24 cellular contexts compared by ENCODE assay signal in the genomic region with DNA sequence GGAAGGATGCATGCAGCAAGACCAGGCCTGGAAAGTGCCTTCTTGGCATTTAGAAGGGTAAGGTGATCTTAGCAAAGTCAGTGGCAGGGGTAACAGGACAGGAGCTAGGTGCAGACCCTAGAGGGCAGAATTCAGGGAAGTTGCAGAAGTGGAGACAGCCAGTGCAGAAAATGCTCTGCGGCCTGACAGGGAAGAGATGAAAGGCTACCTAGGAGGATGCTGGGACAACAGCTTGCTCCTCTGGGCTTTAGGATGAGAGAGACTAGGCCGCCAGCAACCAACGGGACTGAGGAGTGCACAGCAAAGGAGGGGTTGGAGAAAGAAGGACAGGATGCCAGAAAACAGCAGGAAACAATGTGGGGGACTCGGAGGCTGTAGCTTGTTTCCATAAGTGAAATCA.
DNase-seq lines count a peak whose midpoint lies in the region; ATAC-seq and TF ChIP-seq lines count a peak whose summit lies in the region.
"Had no signal": no experiment of that assay in that cellular context is flagged by ENCODE, and none has a peak within 500 bp of the region (broad histone marks: within the 10 kb centered on the region; RNA-seq: fewer than 3 reads in every experiment).

No MANE protein-coding gene starts in this region.

- H3K9me3 ChIP-seq in BLaER1: peaks cover 7% of the 10 kb centered on the region
- H3K9me3 ChIP-seq in gastroesophageal sphincter: no peaks in the 10 kb centered on the region
- H3K9me3 ChIP-seq: BE2C, SJSA1 had no signal

- ATAC-seq in activated CD8-positive, alpha-beta T cell treated with anti-CD3 and anti-CD28 coated beads, Interleukin-2, amount 10 ng/mL, durations not matched to agents 7 days and 5 days: no peak
- ATAC-seq in activated CD8-positive, alpha-beta T cell treated with anti-CD3 and anti-CD28 coated beads for 36 hours: no peak
- ATAC-seq in gastroesophageal sphincter: no peak
- ATAC-seq: K562 had no signal

- no peaks in the 10 kb centered on the region for H3K27me3 ChIP-seq in BLaER1
- H3K27me3 ChIP-seq in gastroesophageal sphincter: peaks cover 27% of the 10 kb centered on the region
- H3K27me3 ChIP-seq: BE2C had no signal

- H3K4me2 ChIP-seq in BLaER1: peak overlapping the region; percentile 65

- WGBS in gastroesophageal sphincter (ENCODE audit: low coverage in 1 of 2), 2 donors: 66 to 78% methylated on average over 3 to 4 of the region's 4 CpGs

- peaks cover 9% of the 10 kb centered on the region for H3K4me1 Mint-ChIP-seq in activated CD8-positive, alpha-beta T cell treated with anti-CD3 and anti-CD28 coated beads, Interleukin-2, amount 10 ng/mL, durations not matched to agents 7 days and 5 days (ENCODE audit: low read depth)
- peaks cover 13% of the 10 kb centered on the region for H3K4me1 Mint-ChIP-seq in activated CD8-positive, alpha-beta T cell treated with anti-CD3 and anti-CD28 coated beads for 36 hours (ENCODE audit: low read depth)

- H3K27ac ChIP-seq in BLaER1: 0 out of 2 replicates have a peak overlapping the region, but pooled peaks have one; percentile 20
- H3K27ac ChIP-seq in coronary artery: no peak overlapping the region
- H3K27ac ChIP-seq in gastroesophageal sphincter: no peak overlapping the region
- H3K27ac ChIP-seq: 22Rv1, SJSA1 had no signal

- no peak for TF ChIP-seq EP300 in gastroesophageal sphincter (IDR thresholded peaks at IDR 0.05)

- no peak for TF ChIP-seq CTCF in activated CD8-positive, alpha-beta T cell treated with anti-CD3 and anti-CD28 coated beads for 36 hours (IDR thresholded peaks at IDR 0.05)
- no peak for TF ChIP-seq CTCF in coronary artery (IDR thresholded peaks at IDR 0.05)
- no peak for TF ChIP-seq CTCF in gastroesophageal sphincter (IDR thresholded peaks at IDR 0.05)

- H4K20me1 ChIP-seq in BLaER1: no peaks in the 10 kb centered on the region

- intact Hi-C loops in activated CD8-positive, alpha-beta T cell treated with anti-CD3 and anti-CD28 coated beads for 36 hours (cut with micrococcal nuclease): no loop called here

- DNase-seq in activated CD8-positive, alpha-beta T cell treated with anti-CD3 and anti-CD28 coated beads, Interleukin-2, amount 10 ng/mL, durations not matched to agents 7 days and 5 days: peak; percentile 11
- DNase-seq in activated CD8-positive, alpha-beta T cell treated with anti-CD3 and anti-CD28 coated beads for 36 hours: no peak
- peak; percentile 46 for DNase-seq in coronary artery (ENCODE audit: low spot score)
- peak; percentile 7 for DNase-seq in mucosa of gallbladder (ENCODE audit: low spot score)
- DNase-seq in NCI-H510A treated with DMSO at 0.1 percent for 48 hours (lab: John Stamatoyannopoulos, UW): no peak
- no peak for DNase-seq in T1000 (lab: John Stamatoyannopoulos, UW)
- DNase-seq: ACHN; BE2C; CD4-positive, CD25-positive, alpha-beta regulatory T cell; DMS153; Kasumi-1; MV-4-11; NCI-H1105; NCI-H146; NCI-H1930; NCI-H446 treated with DMSO at 0.1 percent for 48 hours; NCI-H69; Right ventricle myocardium superior; RPMI8226 had no signal

- no peaks in the 10 kb centered on the region for H3K36me3 Mint-ChIP-seq in activated CD8-positive, alpha-beta T cell treated with anti-CD3 and anti-CD28 coated beads, Interleukin-2, amount 10 ng/mL, durations not matched to agents 7 days and 5 days (ENCODE audit: low read depth)
- H3K36me3 Mint-ChIP-seq in activated CD8-positive, alpha-beta T cell treated with anti-CD3 and anti-CD28 coated beads for 36 hours (ENCODE audit: low read depth): no peaks in the 10 kb centered on the region
- H3K36me3 Mint-ChIP-seq: CD4-positive, CD25-positive, alpha-beta regulatory T cell had no signal

- no peak for TF ChIP-seq POLR2A in gastroesophageal sphincter (IDR thresholded peaks at IDR 0.05)

- H3K27ac Mint-ChIP-seq in activated CD8-positive, alpha-beta T cell treated with anti-CD3 and anti-CD28 coated beads, Interleukin-2, amount 10 ng/mL, durations not matched to agents 7 days and 5 days: no peak overlapping the region
- H3K27ac Mint-ChIP-seq in activated CD8-positive, alpha-beta T cell treated with anti-CD3 and anti-CD28 coated beads for 36 hours: no peak overlapping the region

- CTCF ChIA-PET in activated CD8-positive, alpha-beta T cell treated with anti-CD3 and anti-CD28 coated beads, Interleukin-2, amount 10 ng/mL, durations not matched to agents 7 days and 5 days (lab: Charles Lee): no interaction called here
- CTCF ChIA-PET in activated CD8-positive, alpha-beta T cell treated with anti-CD3 and anti-CD28 coated beads for 36 hours (lab: Charles Lee): interaction anchor here (0.9 kb wide), 1 partner anchor 31 kb away, joined by 5 read pairs; no protein-coding TSS in a partner anchor

- H3K36me3 ChIP-seq in BLaER1: no peaks in the 10 kb centered on the region
- no peaks in the 10 kb centered on the region for H3K36me3 ChIP-seq in gastroesophageal sphincter
- H3K36me3 ChIP-seq: BE2C, SJSA1 had no signal

- H3K27me3 Mint-ChIP-seq in activated CD8-positive, alpha-beta T cell treated with anti-CD3 and anti-CD28 coated beads, Interleukin-2, amount 10 ng/mL, durations not matched to agents 7 days and 5 days (ENCODE audit: low read depth): peaks cover 20% of the 10 kb centered on the region
- H3K27me3 Mint-ChIP-seq in activated CD8-positive, alpha-beta T cell treated with anti-CD3 and anti-CD28 coated beads for 36 hours: peaks cover 7% of the 10 kb centered on the region

- H3K9me3 Mint-ChIP-seq in activated CD8-positive, alpha-beta T cell treated with anti-CD3 and anti-CD28 coated beads, Interleukin-2, amount 10 ng/mL, durations not matched to agents 7 days and 5 days (ENCODE audit: insufficient read depth): no peaks in the 10 kb centered on the region
- peaks cover 2% of the 10 kb centered on the region for H3K9me3 Mint-ChIP-seq in activated CD8-positive, alpha-beta T cell treated with anti-CD3 and anti-CD28 coated beads for 36 hours

- POLR2A ChIA-PET in activated CD8-positive, alpha-beta T cell treated with anti-CD3 and anti-CD28 coated beads, Interleukin-2, amount 10 ng/mL, durations not matched to agents 7 days and 5 days (lab: Charles Lee): no interaction called here
- POLR2A ChIA-PET in activated CD8-positive, alpha-beta T cell treated with anti-CD3 and anti-CD28 coated beads for 36 hours (lab: Charles Lee): interaction anchor here (0.9 kb wide), 1 partner anchor 19 kb away, joined by 3 read pairs; no protein-coding TSS in a partner anchor

- H3K4me3 ChIP-seq in BLaER1: no peak overlapping the region
- no peak overlapping the region for H3K4me3 ChIP-seq in coronary artery
- H3K4me3 ChIP-seq in gastroesophageal sphincter: no peak overlapping the region
- H3K4me3 ChIP-seq: K562, SJSA1 had no signal

- H3K4me3 Mint-ChIP-seq in activated CD8-positive, alpha-beta T cell treated with anti-CD3 and anti-CD28 coated beads, Interleukin-2, amount 10 ng/mL, durations not matched to agents 7 days and 5 days: no peak overlapping the region
- no peak overlapping the region for H3K4me3 Mint-ChIP-seq in activated CD8-positive, alpha-beta T cell treated with anti-CD3 and anti-CD28 coated beads for 36 hours
- H3K4me3 Mint-ChIP-seq: CD4-positive, CD25-positive, alpha-beta regulatory T cell had no signal

- H3K4me1 ChIP-seq in BLaER1: peaks cover 52% of the 10 kb centered on the region
- H3K4me1 ChIP-seq in gastroesophageal sphincter: no peaks in the 10 kb centered on the region
- H3K4me1 ChIP-seq: BE2C, SJSA1 had no signal

- no peak overlapping the region for H3K9ac ChIP-seq in BLaER1

Comparison
In these comparisons a context has a peak if more than half of its experiments do, and no peak if none do; other contexts are left out.
1. DNase-seq: peak in activated CD8-positive, alpha-beta T cell treated with anti-CD3 and anti-CD28 coated beads, Interleukin-2, amount 10 ng/mL, durations not matched to agents 7 days and 5 days (single experiment), coronary artery (single experiment) and mucosa of gallbladder (single experiment); none in activated CD8-positive, alpha-beta T cell treated with anti-CD3 and anti-CD28 coated beads for 36 hours (single experiment), NCI-H510A treated with DMSO at 0.1 percent for 48 hours (single experiment) and T1000 (single experiment).